In genomic region chr1:86778510-86779218, GRCh38 we compare ENCODE assay signal across 18 cellular contexts.
A peak's percentile ranks its signal among the peaks of the same experiment; 100 is the strongest.
DNase-seq lines count a peak whose midpoint lies in the region; ATAC-seq, FAIRE-seq and TF ChIP-seq lines count a peak whose summit lies in the region.
"Had no signal": no experiment of that assay in that cellular context is flagged by ENCODE, and none has a peak within 500 bp of the region (broad histone marks: within the 10 kb centered on the region; RNA-seq: fewer than 3 reads in every experiment).

No MANE protein-coding gene starts in this region.

- peaks cover 16 to 26% of the 10 kb centered on the region in 2 experiments for H3K4me1 ChIP-seq in HCT116 (ENCODE audit: control insufficient read depth in 1 of 2, insufficient read depth in 2 of 2, low read length in 2 of 2)
- peaks cover 24 to 35% of the 10 kb centered on the region in 2 donors for H3K4me1 ChIP-seq in gastrocnemius medialis
- peaks cover 11 to 48% of the 10 kb centered on the region in 2 donors for H3K4me1 ChIP-seq in left lung
- H3K4me1 ChIP-seq in MM.1S (ENCODE audit: low read length) = peaks cover 6% of the 10 kb centered on the region; the same call in 1 of the 2 replicates

- peak overlapping the region; percentile 16 for H3K27ac Mint-ChIP-seq in dendritic cell treated with granulocyte-macrophage colony-stimulating factor and Interleukin-4, amounts not matched to agents 40 ng/mL and 50 ng/mL, for 4 days
- H3K27ac Mint-ChIP-seq: activated CD4-positive, alpha-beta T cell treated with anti-CD3 and anti-CD28 coated beads for 36 hours; activated naive CD8-positive, alpha-beta T cell treated with anti-CD3 and anti-CD28 coated beads, Interleukin-2, amount 10 ng/mL, durations not matched to agents 7 days and 5 days; CD8-positive, alpha-beta T cell had no signal

- H3K9ac ChIP-seq in HCT116 (ENCODE audit: low read length) (no peak overlapping the region), MM.1S (ENCODE audit: low read length) (no peak overlapping the region)

- H3K9me3 ChIP-seq in HCT116 (ENCODE audit: control insufficient read depth in 1 of 2, insufficient read depth in 1 of 2, low read depth in 1 of 2, low read length in 2 of 2) (no peaks in the 10 kb centered on the region), gastrocnemius medialis (no peaks in the 10 kb centered on the region), left lung (no peaks in the 10 kb centered on the region), MM.1S (replicated peaks; ENCODE audit: insufficient read depth, low read length) (no peaks in the 10 kb centered on the region)
- H3K9me3 ChIP-seq: Peyer's patch, vagina had no signal

- no peaks in the 10 kb centered on the region for H3K27me3 ChIP-seq in HCT116 (ENCODE audit: insufficient read depth, low read length)
- H3K27me3 ChIP-seq in gastrocnemius medialis = no peaks in the 10 kb centered on the region
- H3K27me3 ChIP-seq in left lung = no peaks in the 10 kb centered on the region
- H3K27me3 ChIP-seq in MM.1S (replicated peaks; ENCODE audit: insufficient read depth, low read length) = no peaks in the 10 kb centered on the region
- H3K27me3 ChIP-seq: Peyer's patch, vagina had no signal

- in situ Hi-C loops in gastrocnemius medialis (cut with MboI; ENCODE audit: low sequenced_read_pairs in 4 of 4) = no loop called here

- FAIRE-seq in RCC 7860 (lab: Jason Lieb, UNC) = no peak
- FAIRE-seq: frontal cortex had no signal

- POLR2A ChIA-PET in HCT116 (lab: Charles Lee) = no interaction called here

- H3K9me2 ChIP-seq in HCT116 (ENCODE audit: insufficient read depth) (no peaks in the 10 kb centered on the region), MM.1S (replicated peaks; ENCODE audit: insufficient read depth, low read length) (no peaks in the 10 kb centered on the region)

- H3F3A ChIP-seq in MM.1S (ENCODE audit: insufficient read depth, low read length) = no peaks in the 10 kb centered on the region

- CTCF ChIA-PET in HCT116 (lab: Charles Lee) = no interaction called here

- H3K36me3 Mint-ChIP-seq in dendritic cell treated with granulocyte-macrophage colony-stimulating factor and Interleukin-4, amounts not matched to agents 40 ng/mL and 50 ng/mL, for 4 days (ENCODE audit: low read depth) = no peaks in the 10 kb centered on the region
- H3K36me3 Mint-ChIP-seq: activated naive CD8-positive, alpha-beta T cell treated with anti-CD3 and anti-CD28 coated beads, Interleukin-2, amount 10 ng/mL, durations not matched to agents 7 days and 5 days; CD8-positive, alpha-beta T cell; mesothelial cell of epicardium had no signal

- no peaks in the 10 kb centered on the region for H4K20me1 ChIP-seq in HCT116 (ENCODE audit: insufficient read depth)
- H4K20me1 ChIP-seq in MM.1S (ENCODE audit: insufficient read depth, low read length) = no peaks in the 10 kb centered on the region

- no peaks in the 10 kb centered on the region for H3K9me3 Mint-ChIP-seq in dendritic cell treated with granulocyte-macrophage colony-stimulating factor and Interleukin-4, amounts not matched to agents 40 ng/mL and 50 ng/mL, for 4 days
- H3K9me3 Mint-ChIP-seq: activated naive CD8-positive, alpha-beta T cell treated with anti-CD3 and anti-CD28 coated beads, Interleukin-2, amount 10 ng/mL, durations not matched to agents 7 days and 5 days had no signal

- H2AFZ ChIP-seq in HCT116 (ENCODE audit: low read depth, low read length, poor library complexity, severe bottlenecking) = peak overlapping the region; percentile 64
- H2AFZ ChIP-seq in MM.1S (ENCODE audit: low read length) = no peak overlapping the region

- H3K4me3 ChIP-seq in HCT116 (replicated peaks in 1 of 2; ENCODE audit: low read depth in 1 of 2, low read length in 2 of 2) (no peak overlapping the region), gastrocnemius medialis (no peak overlapping the region), left lung (no peak overlapping the region), MM.1S (ENCODE audit: low read length) (no peak overlapping the region)
- H3K4me3 ChIP-seq: Peyer's patch, vagina had no signal

- H3K27ac ChIP-seq in HCT116 (ENCODE audit: low read depth, low read length) (no peak overlapping the region), gastrocnemius medialis (peak overlapping the region; percentile 56 to 76 (median 70)), left lung (peak overlapping the region in 1 of 2 donors; percentile 70), MM.1S (ENCODE audit: low read length) (no peak overlapping the region)
- H3K27ac ChIP-seq: vagina had no signal

- DNase-seq in HCT116 (ENCODE audit: low read depth, low spot score) = no peak
- DNase-seq in RCC 7860 (ENCODE audit: low spot score) = peak; percentile 38
- no peak for DNase-seq in gastrocnemius medialis
- DNase-seq in left lung = no peak
- DNase-seq in Ammon's horn (ENCODE audit: low spot score) = no peak
- no peak for DNase-seq in MM.1S
- DNase-seq: activated CD4-positive, alpha-beta T cell treated with anti-CD3 and anti-CD28 coated beads for 36 hours; activated naive CD8-positive, alpha-beta T cell treated with anti-CD3 and anti-CD28 coated beads, Interleukin-2, amount 10 ng/mL, durations not matched to agents 7 days and 5 days; activated T-cell treated with anti-CD3 and anti-CD28 coated beads for 4 hours; CD8-positive, alpha-beta T cell; effector CD4-positive, alpha-beta T cell; occipital lobe; stimulated activated naive CD4-positive, alpha-beta T cell treated with Interleukin-2 at 50 U/mL for 16 hours had no signal

- no TSS peak for BruUV-seq in HCT116 (replicated peaks; lab: Mats Ljungman, UMichigan)

- no peak overlapping the region for H3K4me3 Mint-ChIP-seq in dendritic cell treated with granulocyte-macrophage colony-stimulating factor and Interleukin-4, amounts not matched to agents 40 ng/mL and 50 ng/mL, for 4 days
- H3K4me3 Mint-ChIP-seq: activated CD4-positive, alpha-beta T cell treated with anti-CD3 and anti-CD28 coated beads for 36 hours; activated naive CD8-positive, alpha-beta T cell treated with anti-CD3 and anti-CD28 coated beads, Interleukin-2, amount 10 ng/mL, durations not matched to agents 7 days and 5 days; CD8-positive, alpha-beta T cell; mesothelial cell of epicardium had no signal

- H3K4me2 ChIP-seq in HCT116 (ENCODE audit: low read length) (no peak overlapping the region), MM.1S (ENCODE audit: low read depth, low read length) (no peak overlapping the region)

- no peaks in the 10 kb centered on the region for H3K27me3 Mint-ChIP-seq in dendritic cell treated with granulocyte-macrophage colony-stimulating factor and Interleukin-4, amounts not matched to agents 40 ng/mL and 50 ng/mL, for 4 days
- H3K27me3 Mint-ChIP-seq: activated CD4-positive, alpha-beta T cell treated with anti-CD3 and anti-CD28 coated beads for 36 hours had no signal

- TF ChIP-seq RAD21 in HCT116 (IDR thresholded peaks at IDR 0.05; ENCODE audit: low read depth) = no peak

- no peak for TF ChIP-seq CTCF in HCT116 (IDR thresholded peaks at IDR 0.05 in 2 of 3, conservative IDR thresholded peaks at IDR 0.05 in 1 of 3; ENCODE audit: borderline replicate concordance in 1 of 3, insufficient read depth in 1 of 3, low read depth in 2 of 3, low read length in 2 of 3)
- no peak for TF ChIP-seq CTCF in gastrocnemius medialis (IDR thresholded peaks at IDR 0.05 in 4 of 5, conservative IDR thresholded peaks at IDR 0.05 in 1 of 5)
- no peak for TF ChIP-seq CTCF in left lung (IDR thresholded peaks at IDR 0.05)
- no peak for TF ChIP-seq CTCF in MM.1S (IDR thresholded peaks at IDR 0.05; ENCODE audit: low read length)

- intact Hi-C loops in HCT116 (cut with micrococcal nuclease) = no loop called here
- intact Hi-C loops in dendritic cell treated with granulocyte-macrophage colony-stimulating factor and Interleukin-4, amounts not matched to agents 40 ng/mL and 50 ng/mL, for 4 days (cut with micrococcal nuclease) = loop anchor here (10.0 kb wide), 1 partner anchor 546 kb away; the partner anchor contains the start of gene LMO4
- intact Hi-C loops in gastrocnemius medialis (cut with DNase I; ENCODE audit: low total_unique reads) = no loop called here
- intact Hi-C loops in left lung (cut with DNase I) = no loop called here

- no peaks in the 10 kb centered on the region for H3K79me2 ChIP-seq in HCT116 (ENCODE audit: insufficient read depth, low read length)
- H3K79me2 ChIP-seq in MM.1S (ENCODE audit: low read length) = no peaks in the 10 kb centered on the region

- peaks cover 40% of the 10 kb centered on the region for H3K4me1 Mint-ChIP-seq in dendritic cell treated with granulocyte-macrophage colony-stimulating factor and Interleukin-4, amounts not matched to agents 40 ng/mL and 50 ng/mL, for 4 days (ENCODE audit: low read depth)

- RAD21 ChIA-PET in HCT116 (lab: Charles Lee; ENCODE audit: low non-redundant PET in 1 of 2, low total read pairs in 2 of 2, uncharacterized antibody in 2 of 2, unreplicated experiment in 2 of 2) = no interaction called here

- no peak for TF ChIP-seq POLR2A in HCT116 (IDR thresholded peaks at IDR 0.05; ENCODE audit: borderline replicate concordance, extremely low read depth, insufficient read depth, insufficient read length)
- TF ChIP-seq POLR2A in gastrocnemius medialis (IDR thresholded peaks at IDR 0.05) = no peak

- ATAC-seq in HCT116 = no peak
- no peak for ATAC-seq in gastrocnemius medialis
- ATAC-seq in left lung = no peak
- ATAC-seq: activated CD4-positive, alpha-beta T cell treated with anti-CD3 and anti-CD28 coated beads for 36 hours; CD8-positive, alpha-beta T cell had no signal

- H3K36me3 ChIP-seq in HCT116 (ENCODE audit: control insufficient read depth in 1 of 2, insufficient read depth in 2 of 2, low read length in 2 of 2) (no peaks in the 10 kb centered on the region), gastrocnemius medialis (no peaks in the 10 kb centered on the region), left lung (no peaks in the 10 kb centered on the region), MM.1S (replicated peaks; ENCODE audit: insufficient read depth, low read length) (no peaks in the 10 kb centered on the region)
- H3K36me3 ChIP-seq: Peyer's patch, vagina had no signal

TF ChIP-seq in HCT116, 20 proteins besides CTCF, POLR2A, EP300 and RAD21 (continues in another document):
- no peak for TF ChIP-seq CBX3 (IDR thresholded peaks at IDR 0.05; ENCODE audit: low read depth)
- peak; percentile 44; the same call in 1 of the 2 replicates for TF ChIP-seq ZFX (IDR thresholded peaks at IDR 0.05)
- no peak for TF ChIP-seq SIN3A (IDR thresholded peaks at IDR 0.05; ENCODE audit: low read depth)
- TF ChIP-seq ELF1 (IDR thresholded peaks at IDR 0.05; ENCODE audit: borderline replicate concordance, low read depth) = no peak
- no peak for TF ChIP-seq EGR1 (IDR thresholded peaks at IDR 0.05; ENCODE audit: low read depth)

Comparison
In these comparisons a context has a peak if more than half of its experiments do, and no peak if none do; other contexts are left out.
1. H3K27ac ChIP-seq: peak in gastrocnemius medialis (4 of 4); none in HCT116 (single experiment) and MM.1S (single experiment).